ENCODE assay signal across 1 cellular context in the genomic region with DNA sequence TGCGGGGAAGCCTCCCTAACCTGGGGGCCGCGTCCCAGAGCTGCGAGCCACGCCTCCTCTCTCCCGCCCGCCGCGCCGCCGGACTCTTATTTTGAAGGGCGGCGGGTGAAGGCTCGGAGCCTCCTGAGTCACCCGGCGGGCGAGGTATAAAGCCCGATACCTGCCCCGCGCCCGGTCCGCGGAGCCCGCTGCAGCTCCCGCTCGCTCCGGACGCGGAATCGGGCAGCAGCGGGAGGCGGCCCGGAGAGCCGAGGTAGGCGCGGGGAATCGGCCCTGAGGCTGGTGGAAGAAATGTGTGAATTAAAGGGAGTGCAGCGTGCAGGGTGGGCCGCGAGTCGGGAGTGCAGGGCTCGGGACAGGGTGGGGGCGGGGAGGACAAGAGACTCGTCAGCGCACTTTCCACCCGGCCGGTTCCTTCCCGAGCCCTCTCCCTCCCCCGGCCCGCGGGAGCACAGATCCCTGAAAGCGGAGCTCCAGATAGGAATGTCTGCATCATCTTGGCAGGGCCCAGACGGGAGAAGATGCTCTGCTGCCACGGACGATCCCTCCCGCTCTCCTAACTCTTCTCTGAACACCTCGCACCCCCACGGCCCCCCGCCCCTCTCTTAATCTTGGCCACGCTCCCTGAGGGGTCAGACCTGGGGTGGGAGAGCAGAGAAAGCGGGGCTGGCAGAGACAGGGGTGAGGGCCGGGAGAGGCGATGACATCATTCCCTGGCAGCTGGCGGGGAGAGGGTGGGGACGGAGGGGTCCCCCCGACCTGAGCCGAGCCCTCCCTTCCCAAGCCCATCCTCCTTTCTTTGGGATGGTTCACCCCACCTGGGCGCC.
TF ChIP-seq lines count a peak whose summit lies in the region.

No MANE protein-coding gene starts in this region.

TF ChIP-seq in K562, 482 proteins besides CTCF, POLR2A, EP300 and RAD21 (continued from another document):
- peak; percentile 49 for TF ChIP-seq FOSL1 (tag; conservative IDR thresholded peaks at IDR 0.05)
- TF ChIP-seq ZNF143 (CRISPR knock-in tag; IDR thresholded peaks at IDR 0.05): no peak
- TF ChIP-seq, protein P1, sequence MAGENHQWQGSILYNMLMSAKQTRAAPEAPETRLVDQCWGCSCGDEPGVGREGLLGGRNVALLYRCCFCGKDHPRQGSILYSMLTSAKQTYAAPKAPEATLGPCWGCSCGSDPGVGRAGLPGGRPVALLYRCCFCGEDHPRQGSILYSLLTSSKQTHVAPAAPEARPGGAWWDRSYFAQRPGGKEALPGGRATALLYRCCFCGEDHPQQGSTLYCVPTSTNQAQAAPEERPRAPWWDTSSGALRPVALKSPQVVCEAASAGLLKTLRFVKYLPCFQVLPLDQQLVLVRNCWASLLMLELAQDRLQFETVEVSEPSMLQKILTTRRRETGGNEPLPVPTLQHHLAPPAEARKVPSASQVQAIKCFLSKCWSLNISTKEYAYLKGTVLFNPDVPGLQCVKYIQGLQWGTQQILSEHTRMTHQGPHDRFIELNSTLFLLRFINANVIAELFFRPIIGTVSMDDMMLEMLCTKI (IDR thresholded peaks at IDR 0.05; ENCODE audit: partially characterized antibody): no peak
- TF ChIP-seq, protein P2, sequence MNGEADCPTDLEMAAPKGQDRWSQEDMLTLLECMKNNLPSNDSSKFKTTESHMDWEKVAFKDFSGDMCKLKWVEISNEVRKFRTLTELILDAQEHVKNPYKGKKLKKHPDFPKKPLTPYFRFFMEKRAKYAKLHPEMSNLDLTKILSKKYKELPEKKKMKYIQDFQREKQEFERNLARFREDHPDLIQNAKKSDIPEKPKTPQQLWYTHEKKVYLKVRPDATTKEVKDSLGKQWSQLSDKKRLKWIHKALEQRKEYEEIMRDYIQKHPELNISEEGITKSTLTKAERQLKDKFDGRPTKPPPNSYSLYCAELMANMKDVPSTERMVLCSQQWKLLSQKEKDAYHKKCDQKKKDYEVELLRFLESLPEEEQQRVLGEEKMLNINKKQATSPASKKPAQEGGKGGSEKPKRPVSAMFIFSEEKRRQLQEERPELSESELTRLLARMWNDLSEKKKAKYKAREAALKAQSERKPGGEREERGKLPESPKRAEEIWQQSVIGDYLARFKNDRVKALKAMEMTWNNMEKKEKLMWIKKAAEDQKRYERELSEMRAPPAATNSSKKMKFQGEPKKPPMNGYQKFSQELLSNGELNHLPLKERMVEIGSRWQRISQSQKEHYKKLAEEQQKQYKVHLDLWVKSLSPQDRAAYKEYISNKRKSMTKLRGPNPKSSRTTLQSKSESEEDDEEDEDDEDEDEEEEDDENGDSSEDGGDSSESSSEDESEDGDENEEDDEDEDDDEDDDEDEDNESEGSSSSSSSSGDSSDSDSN (IDR thresholded peaks at IDR 0.05; ENCODE audit: borderline replicate concordance in 1 of 2, low read depth in 2 of 2, low read length in 2 of 2): peak in 1 of 2 experiments; percentile 42; a peak in 1 of 4 replicates
- TF ChIP-seq ZNF174 (CRISPR knock-in tag; IDR thresholded peaks at IDR 0.05): no peak
- 0 out of 2 replicates have a peak, but pooled peaks have one; percentile 24 for TF ChIP-seq CTBP1 (IDR thresholded peaks at IDR 0.05; ENCODE audit: borderline replicate concordance)
- TF ChIP-seq, protein P3, sequence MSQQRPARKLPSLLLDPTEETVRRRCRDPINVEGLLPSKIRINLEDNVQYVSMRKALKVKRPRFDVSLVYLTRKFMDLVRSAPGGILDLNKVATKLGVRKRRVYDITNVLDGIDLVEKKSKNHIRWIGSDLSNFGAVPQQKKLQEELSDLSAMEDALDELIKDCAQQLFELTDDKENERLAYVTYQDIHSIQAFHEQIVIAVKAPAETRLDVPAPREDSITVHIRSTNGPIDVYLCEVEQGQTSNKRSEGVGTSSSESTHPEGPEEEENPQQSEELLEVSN (IDR thresholded peaks at IDR 0.05; ENCODE audit: borderline replicate concordance in 1 of 2, extremely low read depth in 1 of 2, insufficient read depth in 1 of 2, insufficient read length in 1 of 2, low read depth in 1 of 2, low read length in 1 of 2, poor library complexity in 1 of 2, severe bottlenecking in 1 of 2): peak in 1 of 2 experiments; percentile 23
